In the genomic region with DNA sequence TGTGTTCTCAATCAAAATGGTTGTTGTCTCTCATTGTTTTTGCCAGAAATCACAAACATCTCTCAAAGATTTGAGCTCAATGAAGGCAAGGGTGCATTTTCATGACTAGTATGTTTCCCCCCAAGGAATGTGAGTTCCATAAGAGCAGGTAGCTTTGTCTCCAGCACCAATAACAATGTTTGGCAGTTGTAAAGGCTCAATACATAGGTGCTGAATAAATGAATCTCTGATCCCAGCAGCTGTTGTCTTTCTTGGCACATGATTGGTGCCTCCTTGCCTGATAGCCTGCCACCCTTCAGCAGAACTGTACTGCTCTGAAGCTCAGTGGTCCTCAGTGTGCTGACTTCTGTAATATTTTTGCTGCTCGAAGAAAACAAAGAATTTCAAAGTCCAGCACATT, we compare ENCODE assay signal across 32 cellular contexts.
"Had no signal": no experiment of that assay in that cellular context is flagged by ENCODE, and none has a peak within 500 bp of the region (broad histone marks: within the 10 kb centered on the region; RNA-seq: fewer than 3 reads in every experiment).

No MANE protein-coding gene starts in this region.

- H3K4me2 ChIP-seq: SK-N-SH had no signal

- H3K4me3 Mint-ChIP-seq: activated B cell treated with CpG ODN at 0.5 μM for 24 hours; activated CD4-positive, alpha-beta memory T cell treated with anti-CD3 and anti-CD28 coated beads, Interleukin-2, amount 10 ng/mL, durations not matched to agents 7 days and 5 days; activated CD8-positive, alpha-beta memory T cell treated with anti-CD3 and anti-CD28 coated beads, Interleukin-2, amount 10 ng/mL, durations not matched to agents 7 days and 5 days; activated naive CD4-positive, alpha-beta T cell treated with anti-CD3 and anti-CD28 coated beads, Interleukin-2, amount 10 ng/mL, durations not matched to agents 7 days and 5 days; activated naive CD8-positive, alpha-beta T cell; activated naive CD8-positive, alpha-beta T cell treated with anti-CD3 and anti-CD28 coated beads, Interleukin-2, amount 50 U/mL, for 24 hours; T-helper 1 cell treated with Interleukin-12 subunit alpha and Interleukin-12 subunit beta and Interleukin-4 antibody, amounts not matched to agents 30 μg/mL and 1 μg/mL, for 36 hours; T-helper 2 cell treated with Interferon-gamma antibody and Interleukin-4, amounts not matched to agents 5 μg/mL and 100 μg/mL, for 36 hours had no signal

- H3K4me3 ChIP-seq: Peyer's patch, SJSA1 had no signal

- DNase-seq: activated B cell treated with CpG ODN at 0.5 μM for 24 hours; activated CD4-positive, alpha-beta memory T cell treated with anti-CD3 and anti-CD28 coated beads, Interleukin-2, amount 10 ng/mL, durations not matched to agents 7 days and 5 days; activated CD4-positive, alpha-beta T cell treated with anti-CD3 and anti-CD28 coated beads for 4 hours; activated CD4-positive, alpha-beta T cell treated with anti-CD3 and anti-CD28 coated beads, Interleukin-2, amount 50 U/mL, for 1 hour; activated CD4-positive, CD25-positive, alpha-beta regulatory T cell treated with anti-CD3 and anti-CD28 coated beads, Interleukin-2, amount 50 U/mL, for 72 hours; activated CD8-positive, alpha-beta memory T cell treated with anti-CD3 and anti-CD28 coated beads for 24 hours; activated CD8-positive, alpha-beta memory T cell treated with anti-CD3 and anti-CD28 coated beads, Interleukin-2, amount 10 ng/mL, durations not matched to agents 7 days and 5 days; activated CD8-positive, alpha-beta memory T cell treated with anti-CD3 and anti-CD28 coated beads, Interleukin-2, amount 50 U/mL, for 48 hours; activated effector memory CD4-positive, alpha-beta T cell treated with Interleukin-2 at 50 U/mL for 16 hours; activated naive CD4-positive, alpha-beta T cell treated with anti-CD3 and anti-CD28 coated beads, Interleukin-2, amount 10 ng/mL, durations not matched to agents 7 days and 5 days; activated naive CD8-positive, alpha-beta T cell treated with anti-CD3 and anti-CD28 coated beads, Interleukin-2, amount 50 U/mL, for 24 hours; activated T-cell treated with anti-CD3 and anti-CD28 coated beads, Interleukin-2, amount 50 U/mL, for 48 hours; anterior cingulate cortex; brain microvascular endothelial cell; central memory CD4-positive, alpha-beta T cell; NCI-H1048; NCI-H1436 treated with DMSO at 0.1 percent for 48 hours; NCI-H1694 treated with DMSO at 0.1 percent for 48 hours; NCI-H2029; NCI-H510A; NCI-H526; NCI-H748 treated with DMSO at 0.1 percent for 48 hours; NK-92 treated with Interleukin-12 subunit alpha and Interleukin-12 subunit beta, amount 100 ng/mL, for 24 hours; PC-3; Peyer's patch; RPMI8226; SHP77 treated with DMSO at 0.1 percent for 48 hours; SK-N-SH had no signal

- H3K36me3 Mint-ChIP-seq: activated CD8-positive, alpha-beta memory T cell treated with anti-CD3 and anti-CD28 coated beads, Interleukin-2, amount 10 ng/mL, durations not matched to agents 7 days and 5 days; activated naive CD4-positive, alpha-beta T cell treated with anti-CD3 and anti-CD28 coated beads, Interleukin-2, amount 10 ng/mL, durations not matched to agents 7 days and 5 days; activated naive CD8-positive, alpha-beta T cell had no signal

- H3K4me1 ChIP-seq: Peyer's patch, SJSA1 had no signal

- ATAC-seq: activated CD8-positive, alpha-beta memory T cell treated with anti-CD3 and anti-CD28 coated beads, Interleukin-2, amount 10 ng/mL, durations not matched to agents 7 days and 5 days; activated naive CD8-positive, alpha-beta T cell treated with anti-CD3 and anti-CD28 coated beads, Interleukin-2, amount 50 U/mL, for 24 hours; PC-3 had no signal

- H3K27me3 ChIP-seq: brain microvascular endothelial cell, Peyer's patch, SJSA1 had no signal

- H3K9ac ChIP-seq: SK-N-SH had no signal

- H3K27ac Mint-ChIP-seq: activated B cell treated with CpG ODN at 0.5 μM for 24 hours; activated CD4-positive, alpha-beta memory T cell treated with anti-CD3 and anti-CD28 coated beads, Interleukin-2, amount 10 ng/mL, durations not matched to agents 7 days and 5 days; activated CD8-positive, alpha-beta memory T cell treated with anti-CD3 and anti-CD28 coated beads, Interleukin-2, amount 10 ng/mL, durations not matched to agents 7 days and 5 days; activated naive CD4-positive, alpha-beta T cell treated with anti-CD3 and anti-CD28 coated beads, Interleukin-2, amount 10 ng/mL, durations not matched to agents 7 days and 5 days; activated naive CD8-positive, alpha-beta T cell; activated naive CD8-positive, alpha-beta T cell treated with anti-CD3 and anti-CD28 coated beads, Interleukin-2, amount 50 U/mL, for 24 hours; T-helper 1 cell treated with Interleukin-12 subunit alpha and Interleukin-12 subunit beta and Interleukin-4 antibody, amounts not matched to agents 30 μg/mL and 1 μg/mL, for 36 hours; T-helper 2 cell treated with Interferon-gamma antibody and Interleukin-4, amounts not matched to agents 5 μg/mL and 100 μg/mL, for 36 hours had no signal

- H3K27ac ChIP-seq: brain microvascular endothelial cell, Peyer's patch, SJSA1 had no signal

- H3K36me3 ChIP-seq: brain microvascular endothelial cell, Peyer's patch, SJSA1 had no signal

- H3K9me3 Mint-ChIP-seq: activated B cell treated with CpG ODN at 0.5 μM for 24 hours had no signal

- H3K9me3 ChIP-seq: Peyer's patch, SJSA1, SK-N-SH had no signal

- H3K4me1 Mint-ChIP-seq: activated B cell treated with CpG ODN at 0.5 μM for 24 hours; activated CD4-positive, alpha-beta memory T cell treated with anti-CD3 and anti-CD28 coated beads, Interleukin-2, amount 10 ng/mL, durations not matched to agents 7 days and 5 days; activated CD8-positive, alpha-beta memory T cell treated with anti-CD3 and anti-CD28 coated beads, Interleukin-2, amount 10 ng/mL, durations not matched to agents 7 days and 5 days; activated naive CD4-positive, alpha-beta T cell treated with anti-CD3 and anti-CD28 coated beads, Interleukin-2, amount 10 ng/mL, durations not matched to agents 7 days and 5 days; activated naive CD8-positive, alpha-beta T cell treated with anti-CD3 and anti-CD28 coated beads, Interleukin-2, amount 50 U/mL, for 24 hours had no signal
